In the genomic region with DNA sequence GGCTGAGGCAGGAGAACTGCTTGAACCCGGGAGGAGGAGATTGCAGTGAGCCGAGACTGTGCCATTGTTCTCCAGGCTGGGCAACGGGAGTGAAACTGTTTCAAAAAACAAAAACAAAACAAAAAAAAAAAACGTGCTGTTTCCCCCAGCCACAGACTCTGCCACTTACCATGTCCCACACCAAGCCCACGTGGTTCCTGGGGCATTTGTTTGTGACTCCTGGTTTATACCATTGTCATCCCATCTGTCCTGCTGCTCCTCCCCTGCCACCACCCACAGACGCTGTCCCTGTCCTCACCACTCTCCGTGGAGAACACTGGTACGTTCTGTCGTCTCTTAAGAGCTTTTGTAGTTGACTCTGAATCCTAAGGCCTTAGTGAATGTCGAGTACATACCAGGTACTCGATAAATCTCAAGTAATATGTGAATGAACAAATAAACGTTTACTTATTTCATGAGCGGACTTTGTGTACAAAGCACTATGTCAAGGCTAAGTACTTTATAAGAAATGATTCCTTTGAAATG, we compare ENCODE assay signal across 24 cellular contexts. TPM values are rescaled to one million over a fixed set of nuclear protein-coding genes. Genes with fewer than 3 reads are reported as not detected.
"Had no signal": no experiment of that assay in that cellular context is flagged by ENCODE, and none has a peak within 500 bp of the region (broad histone marks: within the 10 kb centered on the region; RNA-seq: fewer than 3 reads in every experiment).

No MANE protein-coding gene starts in this region.

- H3K9me3 Mint-ChIP-seq: naive thymus-derived CD4-positive, alpha-beta T cell; nephron progenitor cell; stimulated activated memory B cell treated with anti-CD40 and anti-IgM and Interleukin-4, amounts not matched to agents 10 μg/mL and 1 μg/mL and 100 μg/mL, for 72 hours; stimulated activated naive CD8-positive, alpha-beta T cell treated with anti-CD3 and anti-CD28 coated beads, Interleukin-15, Interleukin-2, amounts not matched to agents 100 ng/mL and 50 ng/mL, for 24 hours had no signal

- H3K4me3 Mint-ChIP-seq: naive thymus-derived CD4-positive, alpha-beta T cell; nephron progenitor cell; stimulated activated memory B cell treated with anti-CD40 and anti-IgM and Interleukin-4, amounts not matched to agents 10 μg/mL and 1 μg/mL and 100 μg/mL, for 72 hours; stimulated activated naive CD8-positive, alpha-beta T cell treated with anti-CD3 and anti-CD28 coated beads, Interleukin-15, Interleukin-2, amounts not matched to agents 100 ng/mL and 50 ng/mL, for 24 hours had no signal

- H3K27ac Mint-ChIP-seq: naive thymus-derived CD4-positive, alpha-beta T cell; nephron progenitor cell; stimulated activated memory B cell treated with anti-CD40 and anti-IgM and Interleukin-4, amounts not matched to agents 10 μg/mL and 1 μg/mL and 100 μg/mL, for 72 hours; stimulated activated naive CD8-positive, alpha-beta T cell treated with anti-CD3 and anti-CD28 coated beads, Interleukin-15, Interleukin-2, amounts not matched to agents 100 ng/mL and 50 ng/mL, for 24 hours had no signal

- H3K27me3 ChIP-seq: esophagus squamous epithelium, gastroesophageal sphincter, neutrophil, testis had no signal

- H3K4me1 ChIP-seq: gastroesophageal sphincter, psoas muscle, testis had no signal

- ATAC-seq: gastroesophageal sphincter; left cardiac atrium; left ventricle myocardium superior; naive thymus-derived CD4-positive, alpha-beta T cell; psoas muscle; sciatic nerve; stimulated activated memory B cell treated with anti-CD40 and anti-IgM and Interleukin-4, amounts not matched to agents 10 μg/mL and 1 μg/mL and 100 μg/mL, for 72 hours had no signal

- H3K27ac ChIP-seq: epithelial cell of prostate, esophagus squamous epithelium, gastroesophageal sphincter, neutrophil, psoas muscle, spleen, testis had no signal

- FAIRE-seq: kidney, urothelium cell line had no signal

- H3K4me3 ChIP-seq: esophagus squamous epithelium, gastroesophageal sphincter, psoas muscle, spleen, testis had no signal

- H3K4me1 Mint-ChIP-seq: naive thymus-derived CD4-positive, alpha-beta T cell; nephron progenitor cell; stimulated activated memory B cell treated with anti-CD40 and anti-IgM and Interleukin-4, amounts not matched to agents 10 μg/mL and 1 μg/mL and 100 μg/mL, for 72 hours had no signal

- H3K36me3 ChIP-seq: esophagus squamous epithelium, gastroesophageal sphincter, neutrophil, spleen had no signal

- DNase-seq: effector memory CD4-positive, alpha-beta T cell; esophagus squamous epithelium; foreskin fibroblast; kidney; left cardiac atrium; left ventricle myocardium superior; mesendoderm; naive thymus-derived CD4-positive, alpha-beta T cell; nephron progenitor cell; psoas muscle; retina; spleen; stimulated activated CD4-positive, alpha-beta T cell treated with anti-CD3 and anti-CD28 coated beads, Interleukin-15, amount 100 ng/mL, for 24 hours; stimulated activated CD4-positive, alpha-beta T cell treated with anti-CD3 and anti-CD28 coated beads, Interleukin-1b, Interleukin-23, amount 100 ng/mL, for 48 hours; stimulated activated CD4-positive, alpha-beta T cell treated with anti-CD3 and anti-CD28 coated beads, Interleukin-4, amount 100 ng/mL, for 24 hours; testis; trophoblast cell had no signal

- H3K36me3 Mint-ChIP-seq: naive thymus-derived CD4-positive, alpha-beta T cell; stimulated activated memory B cell treated with anti-CD40 and anti-IgM and Interleukin-4, amounts not matched to agents 10 μg/mL and 1 μg/mL and 100 μg/mL, for 72 hours had no signal

- H3K9me3 ChIP-seq: esophagus squamous epithelium, gastroesophageal sphincter, neutrophil, psoas muscle, spleen, testis had no signal

RNA-seq across cellular contexts. Expression of gene KIF13A, which starts 48.0 kb away (rescaled TPM):
- polyA plus RNA-seq: naive thymus-derived CD4-positive, alpha-beta T cell had no signal
